28 cellular contexts compared by ENCODE assay signal in the genomic region with DNA sequence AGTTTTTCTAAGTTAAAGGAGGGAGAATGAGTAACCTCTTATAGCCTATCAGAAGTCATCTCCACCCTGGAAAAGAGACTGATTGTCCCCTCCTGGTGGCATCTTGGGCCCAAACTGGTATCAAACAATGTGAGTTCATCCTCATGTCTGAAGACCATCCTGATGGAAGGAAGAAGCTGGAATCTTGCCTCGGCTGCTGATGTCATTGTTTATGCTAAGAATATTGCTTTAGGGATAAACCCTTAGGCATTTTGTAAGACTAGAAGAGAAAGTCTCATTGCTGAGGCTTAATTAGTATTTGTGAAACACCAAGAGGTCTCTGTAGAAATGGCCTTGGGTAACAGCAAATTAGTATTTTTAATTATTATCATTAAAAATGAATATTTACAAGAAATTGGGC.
"Had no signal": no experiment of that assay in that cellular context is flagged by ENCODE, and none has a peak within 500 bp of the region (broad histone marks: within the 10 kb centered on the region; RNA-seq: fewer than 3 reads in every experiment).

No MANE protein-coding gene starts in this region.

- H3K4me3 Mint-ChIP-seq: activated CD4-positive, alpha-beta T cell treated with anti-CD3 and anti-CD28 coated beads, Interleukin-2, amount 10 ng/mL, durations not matched to agents 7 days and 5 days; activated CD8-positive, alpha-beta T cell treated with anti-CD3 and anti-CD28 coated beads, Interleukin-2, amount 10 ng/mL, durations not matched to agents 7 days and 5 days; activated naive CD8-positive, alpha-beta T cell; endodermal cell; natural killer cell treated with Interleukin-12 subunit alpha and Interleukin-12 subunit beta and Interleukin-15 and Interleukin-18, amount 100 ng/mL, for 72 hours; T-cell; T-helper 2 cell treated with Interferon-gamma antibody and Interleukin-4, amounts not matched to agents 5 μg/mL and 100 μg/mL, for 36 hours had no signal

- H3K9me3 Mint-ChIP-seq: activated CD4-positive, alpha-beta T cell treated with anti-CD3 and anti-CD28 coated beads, Interleukin-2, amount 10 ng/mL, durations not matched to agents 7 days and 5 days; activated T-helper 2 cell treated with anti-CD3 and anti-CD28 coated beads, Interferon-gamma antibody, Interleukin-2, Interleukin-4, amounts not matched to agents 10 μg/mL and 5 μg/mL and 100 μg/mL, durations not matched to agents 14 hours and 24 hours and 36 hours; T-cell; T-helper 2 cell treated with Interferon-gamma antibody and Interleukin-4, amounts not matched to agents 5 μg/mL and 100 μg/mL, for 36 hours had no signal

- H3K36me3 Mint-ChIP-seq: activated naive CD8-positive, alpha-beta T cell; natural killer cell treated with Interleukin-12 subunit alpha and Interleukin-12 subunit beta and Interleukin-15 and Interleukin-18, amount 100 ng/mL, for 72 hours; T-cell had no signal

- H3K4me3 ChIP-seq: coronary artery, esophagus squamous epithelium, gastrocnemius medialis, ovary, prostate gland, right atrium auricular region, thyroid gland, upper lobe of right lung had no signal

- H3K27ac Mint-ChIP-seq: activated CD4-positive, alpha-beta T cell treated with anti-CD3 and anti-CD28 coated beads, Interleukin-2, amount 10 ng/mL, durations not matched to agents 7 days and 5 days; activated CD8-positive, alpha-beta T cell treated with anti-CD3 and anti-CD28 coated beads, Interleukin-2, amount 10 ng/mL, durations not matched to agents 7 days and 5 days; activated naive CD8-positive, alpha-beta T cell; activated T-helper 2 cell treated with anti-CD3 and anti-CD28 coated beads, Interferon-gamma antibody, Interleukin-2, Interleukin-4, amounts not matched to agents 10 μg/mL and 5 μg/mL and 100 μg/mL, durations not matched to agents 14 hours and 24 hours and 36 hours; endodermal cell; natural killer cell treated with Interleukin-12 subunit alpha and Interleukin-12 subunit beta and Interleukin-15 and Interleukin-18, amount 100 ng/mL, for 72 hours; T-cell; T-helper 2 cell treated with Interferon-gamma antibody and Interleukin-4, amounts not matched to agents 5 μg/mL and 100 μg/mL, for 36 hours had no signal

- H3K27me3 ChIP-seq: esophagus squamous epithelium, gastrocnemius medialis, neutrophil, ovary, right atrium auricular region, thyroid gland, upper lobe of right lung had no signal

- ATAC-seq: activated CD8-positive, alpha-beta T cell treated with anti-CD3 and anti-CD28 coated beads, Interleukin-2, amount 10 ng/mL, durations not matched to agents 7 days and 5 days; gastrocnemius medialis; left ventricle myocardium superior; natural killer cell treated with Interleukin-12 subunit alpha and Interleukin-12 subunit beta and Interleukin-15 and Interleukin-18, amount 100 ng/mL, for 72 hours; stimulated activated naive CD8-positive, alpha-beta T cell treated with anti-CD3 and anti-CD28 coated beads, Interleukin-15, Interleukin-2, amounts not matched to agents 100 U/mL and 50 U/mL, for 24 hours; T-cell; upper lobe of right lung had no signal

- H3K27me3 Mint-ChIP-seq: activated CD4-positive, alpha-beta T cell treated with anti-CD3 and anti-CD28 coated beads, Interleukin-2, amount 10 ng/mL, durations not matched to agents 7 days and 5 days; activated naive CD8-positive, alpha-beta T cell; natural killer cell treated with Interleukin-12 subunit alpha and Interleukin-12 subunit beta and Interleukin-15 and Interleukin-18, amount 100 ng/mL, for 72 hours; T-cell had no signal

- DNase-seq: activated CD4-positive, alpha-beta T cell treated with anti-CD3 and anti-CD28 coated beads, Interleukin-2, amount 10 ng/mL, durations not matched to agents 7 days and 5 days; activated CD4-positive, CD25-positive, alpha-beta regulatory T cell treated with anti-CD3 and anti-CD28 coated beads, Interleukin-2, amount 50 U/mL, for 72 hours; activated CD8-positive, alpha-beta T cell treated with anti-CD3 and anti-CD28 coated beads, Interleukin-2, amount 10 ng/mL, durations not matched to agents 7 days and 5 days; activated naive CD4-positive, alpha-beta T cell; activated T-cell treated with anti-CD3 and anti-CD28 coated beads, Interleukin-2, amount 50 U/mL, for 1 hour; amniotic stem cell; endodermal cell; esophagus squamous epithelium; gastrocnemius medialis; head of caudate nucleus; hypothalamus; left ventricle myocardium superior; mammary epithelial cell; ovary; stimulated activated CD4-positive, alpha-beta T cell treated with anti-CD3 and anti-CD28 coated beads, Interleukin-4, amount 100 ng/mL, for 4 hours; stimulated activated naive CD8-positive, alpha-beta T cell treated with anti-CD3 and anti-CD28 coated beads, Interleukin-15, Interleukin-2, amounts not matched to agents 100 U/mL and 50 U/mL, for 24 hours; T-cell; thyroid gland; upper lobe of right lung; WERI-Rb-1 had no signal

- H3K9me3 ChIP-seq: esophagus squamous epithelium, gastrocnemius medialis, neutrophil, ovary, prostate gland, right atrium auricular region, thyroid gland, upper lobe of right lung had no signal

- H3K36me3 ChIP-seq: esophagus squamous epithelium, gastrocnemius medialis, neutrophil, ovary, prostate gland, right atrium auricular region, thyroid gland, upper lobe of right lung, WERI-Rb-1 had no signal

- H3K4me1 Mint-ChIP-seq: activated CD4-positive, alpha-beta T cell treated with anti-CD3 and anti-CD28 coated beads, Interleukin-2, amount 10 ng/mL, durations not matched to agents 7 days and 5 days; endodermal cell; T-cell had no signal

- H3K4me1 ChIP-seq: esophagus squamous epithelium, gastrocnemius medialis, prostate gland, right atrium auricular region, thyroid gland, upper lobe of right lung had no signal
